2 cellular contexts compared by ENCODE assay signal in the genomic region with DNA sequence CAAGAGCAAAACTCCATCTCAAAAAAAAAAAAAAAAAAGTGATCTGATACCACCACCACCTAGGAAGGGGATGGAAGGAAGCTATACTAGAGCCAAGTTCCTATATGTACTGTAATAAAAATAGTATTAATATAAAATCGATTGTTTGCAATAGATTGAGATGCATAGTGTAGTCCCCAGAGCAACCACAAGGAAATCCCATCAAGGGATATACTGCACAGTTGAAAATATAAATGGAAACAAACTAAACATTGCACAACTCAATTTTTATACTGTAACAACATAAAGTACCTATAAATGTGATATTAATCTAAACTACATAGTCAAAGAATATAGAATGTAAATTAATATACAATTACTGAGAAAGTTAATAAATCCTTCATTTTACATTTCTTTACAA.
TF ChIP-seq lines count a peak whose summit lies in the region.

No MANE protein-coding gene starts in this region.

TF ChIP-seq in SK-N-SH, 30 proteins besides CTCF, POLR2A, EP300 and RAD21 (continued from another document):
- TF ChIP-seq, protein P1, sequence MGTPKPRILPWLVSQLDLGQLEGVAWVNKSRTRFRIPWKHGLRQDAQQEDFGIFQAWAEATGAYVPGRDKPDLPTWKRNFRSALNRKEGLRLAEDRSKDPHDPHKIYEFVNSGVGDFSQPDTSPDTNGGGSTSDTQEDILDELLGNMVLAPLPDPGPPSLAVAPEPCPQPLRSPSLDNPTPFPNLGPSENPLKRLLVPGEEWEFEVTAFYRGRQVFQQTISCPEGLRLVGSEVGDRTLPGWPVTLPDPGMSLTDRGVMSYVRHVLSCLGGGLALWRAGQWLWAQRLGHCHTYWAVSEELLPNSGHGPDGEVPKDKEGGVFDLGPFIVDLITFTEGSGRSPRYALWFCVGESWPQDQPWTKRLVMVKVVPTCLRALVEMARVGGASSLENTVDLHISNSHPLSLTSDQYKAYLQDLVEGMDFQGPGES (IDR thresholded peaks at IDR 0.05; ENCODE audit: low read depth, low read length): no peak
- TF ChIP-seq POLR2AphosphoS5 (IDR thresholded peaks at IDR 0.05; ENCODE audit: low read depth, low read length): no peak
- no peak for TF ChIP-seq GATA2 (CRISPR knock-in tag; IDR thresholded peaks at IDR 0.05)
- no peak for TF ChIP-seq SMC3 (IDR thresholded peaks at IDR 0.05; ENCODE audit: low read depth, low read length)
- no peak for TF ChIP-seq NFIC (IDR thresholded peaks at IDR 0.05; ENCODE audit: borderline replicate concordance)
- TF ChIP-seq CHD2 (IDR thresholded peaks at IDR 0.05; ENCODE audit: low read length, partially characterized antibody): no peak
- TF ChIP-seq YY1 (IDR thresholded peaks at IDR 0.05; ENCODE audit: low read depth): no peak
- TF ChIP-seq NRF1 (IDR thresholded peaks at IDR 0.05; ENCODE audit: low read depth, low read length): no peak
- no peak for TF ChIP-seq GABPA (IDR thresholded peaks at IDR 0.05; ENCODE audit: low read depth)
- TF ChIP-seq, protein P2, sequence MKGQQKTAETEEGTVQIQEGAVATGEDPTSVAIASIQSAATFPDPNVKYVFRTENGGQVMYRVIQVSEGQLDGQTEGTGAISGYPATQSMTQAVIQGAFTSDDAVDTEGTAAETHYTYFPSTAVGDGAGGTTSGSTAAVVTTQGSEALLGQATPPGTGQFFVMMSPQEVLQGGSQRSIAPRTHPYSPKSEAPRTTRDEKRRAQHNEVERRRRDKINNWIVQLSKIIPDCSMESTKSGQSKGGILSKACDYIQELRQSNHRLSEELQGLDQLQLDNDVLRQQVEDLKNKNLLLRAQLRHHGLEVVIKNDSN (IDR thresholded peaks at IDR 0.05; ENCODE audit: borderline replicate concordance, low read depth): no peak
- no peak for TF ChIP-seq EZH2phosphoT487 (IDR thresholded peaks at IDR 0.05; ENCODE audit: borderline replicate concordance, low read depth)

TF ChIP-seq in SK-N-SH treated with all-trans-retinoic acid at 6 μM for 48 hours, 23 proteins besides CTCF, POLR2A, EP300 and RAD21 (continued from another document):
- TF ChIP-seq, protein P3, sequence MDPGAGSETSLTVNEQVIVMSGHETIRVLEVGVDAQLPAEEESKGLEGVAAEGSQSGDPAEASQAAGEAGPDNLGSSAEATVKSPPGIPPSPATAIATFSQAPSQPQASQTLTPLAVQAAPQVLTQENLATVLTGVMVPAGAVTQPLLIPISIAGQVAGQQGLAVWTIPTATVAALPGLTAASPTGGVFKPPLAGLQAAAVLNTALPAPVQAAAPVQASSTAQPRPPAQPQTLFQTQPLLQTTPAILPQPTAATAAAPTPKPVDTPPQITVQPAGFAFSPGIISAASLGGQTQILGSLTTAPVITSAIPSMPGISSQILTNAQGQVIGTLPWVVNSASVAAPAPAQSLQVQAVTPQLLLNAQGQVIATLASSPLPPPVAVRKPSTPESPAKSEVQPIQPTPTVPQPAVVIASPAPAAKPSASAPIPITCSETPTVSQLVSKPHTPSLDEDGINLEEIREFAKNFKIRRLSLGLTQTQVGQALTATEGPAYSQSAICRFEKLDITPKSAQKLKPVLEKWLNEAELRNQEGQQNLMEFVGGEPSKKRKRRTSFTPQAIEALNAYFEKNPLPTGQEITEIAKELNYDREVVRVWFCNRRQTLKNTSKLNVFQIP (CRISPR knock-in tag; IDR thresholded peaks at IDR 0.05; ENCODE audit: borderline replicate concordance, low read depth): no peak
- no peak for TF ChIP-seq ESRRG (CRISPR knock-in tag; IDR thresholded peaks at IDR 0.05)
- TF ChIP-seq, protein P4, sequence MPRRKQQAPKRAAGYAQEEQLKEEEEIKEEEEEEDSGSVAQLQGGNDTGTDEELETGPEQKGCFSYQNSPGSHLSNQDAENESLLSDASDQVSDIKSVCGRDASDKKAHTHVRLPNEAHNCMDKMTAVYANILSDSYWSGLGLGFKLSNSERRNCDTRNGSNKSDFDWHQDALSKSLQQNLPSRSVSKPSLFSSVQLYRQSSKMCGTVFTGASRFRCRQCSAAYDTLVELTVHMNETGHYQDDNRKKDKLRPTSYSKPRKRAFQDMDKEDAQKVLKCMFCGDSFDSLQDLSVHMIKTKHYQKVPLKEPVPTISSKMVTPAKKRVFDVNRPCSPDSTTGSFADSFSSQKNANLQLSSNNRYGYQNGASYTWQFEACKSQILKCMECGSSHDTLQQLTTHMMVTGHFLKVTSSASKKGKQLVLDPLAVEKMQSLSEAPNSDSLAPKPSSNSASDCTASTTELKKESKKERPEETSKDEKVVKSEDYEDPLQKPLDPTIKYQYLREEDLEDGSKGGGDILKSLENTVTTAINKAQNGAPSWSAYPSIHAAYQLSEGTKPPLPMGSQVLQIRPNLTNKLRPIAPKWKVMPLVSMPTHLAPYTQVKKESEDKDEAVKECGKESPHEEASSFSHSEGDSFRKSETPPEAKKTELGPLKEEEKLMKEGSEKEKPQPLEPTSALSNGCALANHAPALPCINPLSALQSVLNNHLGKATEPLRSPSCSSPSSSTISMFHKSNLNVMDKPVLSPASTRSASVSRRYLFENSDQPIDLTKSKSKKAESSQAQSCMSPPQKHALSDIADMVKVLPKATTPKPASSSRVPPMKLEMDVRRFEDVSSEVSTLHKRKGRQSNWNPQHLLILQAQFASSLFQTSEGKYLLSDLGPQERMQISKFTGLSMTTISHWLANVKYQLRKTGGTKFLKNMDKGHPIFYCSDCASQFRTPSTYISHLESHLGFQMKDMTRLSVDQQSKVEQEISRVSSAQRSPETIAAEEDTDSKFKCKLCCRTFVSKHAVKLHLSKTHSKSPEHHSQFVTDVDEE (CRISPR knock-in tag; IDR thresholded peaks at IDR 0.05): no peak
